Comparison of ENCODE assay signal across 1 cellular context in genomic region chr7:107076781-107077698, GRCh38.
TF ChIP-seq lines count a peak whose summit lies in the region.

No MANE protein-coding gene starts in this region.

TF ChIP-seq in K562, 482 proteins besides CTCF, POLR2A, EP300 and RAD21 (continued from another document and continues in another):
- TF ChIP-seq, protein P1, sequence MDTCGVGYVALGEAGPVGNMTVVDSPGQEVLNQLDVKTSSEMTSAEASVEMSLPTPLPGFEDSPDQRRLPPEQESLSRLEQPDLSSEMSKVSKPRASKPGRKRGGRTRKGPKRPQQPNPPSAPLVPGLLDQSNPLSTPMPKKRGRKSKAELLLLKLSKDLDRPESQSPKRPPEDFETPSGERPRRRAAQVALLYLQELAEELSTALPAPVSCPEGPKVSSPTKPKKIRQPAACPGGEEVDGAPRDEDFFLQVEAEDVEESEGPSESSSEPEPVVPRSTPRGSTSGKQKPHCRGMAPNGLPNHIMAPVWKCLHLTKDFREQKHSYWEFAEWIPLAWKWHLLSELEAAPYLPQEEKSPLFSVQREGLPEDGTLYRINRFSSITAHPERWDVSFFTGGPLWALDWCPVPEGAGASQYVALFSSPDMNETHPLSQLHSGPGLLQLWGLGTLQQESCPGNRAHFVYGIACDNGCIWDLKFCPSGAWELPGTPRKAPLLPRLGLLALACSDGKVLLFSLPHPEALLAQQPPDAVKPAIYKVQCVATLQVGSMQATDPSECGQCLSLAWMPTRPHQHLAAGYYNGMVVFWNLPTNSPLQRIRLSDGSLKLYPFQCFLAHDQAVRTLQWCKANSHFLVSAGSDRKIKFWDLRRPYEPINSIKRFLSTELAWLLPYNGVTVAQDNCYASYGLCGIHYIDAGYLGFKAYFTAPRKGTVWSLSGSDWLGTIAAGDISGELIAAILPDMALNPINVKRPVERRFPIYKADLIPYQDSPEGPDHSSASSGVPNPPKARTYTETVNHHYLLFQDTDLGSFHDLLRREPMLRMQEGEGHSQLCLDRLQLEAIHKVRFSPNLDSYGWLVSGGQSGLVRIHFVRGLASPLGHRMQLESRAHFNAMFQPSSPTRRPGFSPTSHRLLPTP (IDR thresholded peaks at IDR 0.05; ENCODE audit: borderline replicate concordance, extremely low read depth, insufficient read length) = no peak
- TF ChIP-seq, protein P2, sequence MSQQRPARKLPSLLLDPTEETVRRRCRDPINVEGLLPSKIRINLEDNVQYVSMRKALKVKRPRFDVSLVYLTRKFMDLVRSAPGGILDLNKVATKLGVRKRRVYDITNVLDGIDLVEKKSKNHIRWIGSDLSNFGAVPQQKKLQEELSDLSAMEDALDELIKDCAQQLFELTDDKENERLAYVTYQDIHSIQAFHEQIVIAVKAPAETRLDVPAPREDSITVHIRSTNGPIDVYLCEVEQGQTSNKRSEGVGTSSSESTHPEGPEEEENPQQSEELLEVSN (IDR thresholded peaks at IDR 0.05; ENCODE audit: borderline replicate concordance in 1 of 2, extremely low read depth in 1 of 2, insufficient read depth in 1 of 2, insufficient read length in 1 of 2, low read depth in 1 of 2, low read length in 1 of 2, poor library complexity in 1 of 2, severe bottlenecking in 1 of 2) = no peak
- TF ChIP-seq TCF7 (IDR thresholded peaks at IDR 0.05; ENCODE audit: borderline replicate concordance) (no peak), CEBPG (CRISPR knock-in tag; IDR thresholded peaks at IDR 0.05) (no peak), CEBPG (tag; conservative IDR thresholded peaks at IDR 0.05 in 1 of 2, IDR thresholded peaks at IDR 0.05 in 1 of 2) (no peak; a peak in 1 of 4 replicates), SRF (CRISPR knock-in tag; IDR thresholded peaks at IDR 0.05) (no peak), RBM17 (IDR thresholded peaks at IDR 0.05; ENCODE audit: borderline replicate concordance, low read depth, low read length) (no peak), RBM39 (optimal IDR thresholded peaks at IDR 0.05; ENCODE audit: low read depth, low read length) (no peak), MTA2 (IDR thresholded peaks at IDR 0.05; ENCODE audit: low read depth) (no peak; the same call in 1 of the 2 replicates), YBX1 (IDR thresholded peaks at IDR 0.05) (no peak), CBX1 (IDR thresholded peaks at IDR 0.05; ENCODE audit: low read depth) (no peak), HDAC3 (IDR thresholded peaks at IDR 0.05; ENCODE audit: borderline replicate concordance, partially characterized antibody) (no peak), HLTF (IDR thresholded peaks at IDR 0.05) (no peak), VEZF1 (CRISPR knock-in tag; IDR thresholded peaks at IDR 0.05) (peak; percentile 34), SAP30 (IDR thresholded peaks at IDR 0.05; ENCODE audit: borderline replicate concordance, insufficient read depth, low read depth, low read length, poor library complexity, severe bottlenecking) (no peak), HMG20B (CRISPR knock-in tag; IDR thresholded peaks at IDR 0.05) (no peak), SAFB2 (IDR thresholded peaks at IDR 0.05; ENCODE audit: borderline replicate concordance, low read depth, low read length, severe bottlenecking) (no peak), TARDBP (IDR thresholded peaks at IDR 0.05) (no peak), PTBP1 (IDR thresholded peaks at IDR 0.05; ENCODE audit: low read depth, low read length) (no peak), SREBF2 (CRISPR knock-in tag; IDR thresholded peaks at IDR 0.05) (no peak), CBFB (CRISPR knock-in tag; IDR thresholded peaks at IDR 0.05) (no peak), GABPB2 (CRISPR knock-in tag; conservative IDR thresholded peaks at IDR 0.05) (no peak), HDAC6 (IDR thresholded peaks at IDR 0.05; ENCODE audit: low read depth, low read length) (no peak), KDM1A (IDR thresholded peaks at IDR 0.05) (0 out of 4 replicates have a peak, but pooled peaks of 1 of the 2 experiments have one; percentile 17), CREB3L1 (IDR thresholded peaks at IDR 0.05; ENCODE audit: borderline replicate concordance, low read depth) (no peak), SPI1 (IDR thresholded peaks at IDR 0.05; ENCODE audit: borderline replicate concordance, low read depth, low read length) (no peak), FOXP1 (CRISPR knock-in tag; IDR thresholded peaks at IDR 0.05) (no peak), HNRNPH1 (optimal IDR thresholded peaks at IDR 0.05; ENCODE audit: low read depth, low read length) (no peak), ZBTB49 (CRISPR knock-in tag; IDR thresholded peaks at IDR 0.05; ENCODE audit: borderline replicate concordance) (no peak), PHB (CRISPR knock-in tag; IDR thresholded peaks at IDR 0.05) (no peak), GTF2A2 (tag; IDR thresholded peaks at IDR 0.05) (no peak; the same call in 1 of the 2 replicates), ETV1 (tag; conservative IDR thresholded peaks at IDR 0.05; ENCODE audit: low read depth) (no peak), CCNT2 (IDR thresholded peaks at IDR 0.05; ENCODE audit: borderline replicate concordance, extremely low read depth, insufficient read length, low read depth, low read length) (no peak)
- TF ChIP-seq, protein P3, sequence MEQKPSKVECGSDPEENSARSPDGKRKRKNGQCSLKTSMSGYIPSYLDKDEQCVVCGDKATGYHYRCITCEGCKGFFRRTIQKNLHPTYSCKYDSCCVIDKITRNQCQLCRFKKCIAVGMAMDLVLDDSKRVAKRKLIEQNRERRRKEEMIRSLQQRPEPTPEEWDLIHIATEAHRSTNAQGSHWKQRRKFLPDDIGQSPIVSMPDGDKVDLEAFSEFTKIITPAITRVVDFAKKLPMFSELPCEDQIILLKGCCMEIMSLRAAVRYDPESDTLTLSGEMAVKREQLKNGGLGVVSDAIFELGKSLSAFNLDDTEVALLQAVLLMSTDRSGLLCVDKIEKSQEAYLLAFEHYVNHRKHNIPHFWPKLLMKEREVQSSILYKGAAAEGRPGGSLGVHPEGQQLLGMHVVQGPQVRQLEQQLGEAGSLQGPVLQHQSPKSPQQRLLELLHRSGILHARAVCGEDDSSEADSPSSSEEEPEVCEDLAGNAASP (IDR thresholded peaks at IDR 0.05) = no peak; the same call in 1 of the 2 replicates
- TF ChIP-seq, protein P4, sequence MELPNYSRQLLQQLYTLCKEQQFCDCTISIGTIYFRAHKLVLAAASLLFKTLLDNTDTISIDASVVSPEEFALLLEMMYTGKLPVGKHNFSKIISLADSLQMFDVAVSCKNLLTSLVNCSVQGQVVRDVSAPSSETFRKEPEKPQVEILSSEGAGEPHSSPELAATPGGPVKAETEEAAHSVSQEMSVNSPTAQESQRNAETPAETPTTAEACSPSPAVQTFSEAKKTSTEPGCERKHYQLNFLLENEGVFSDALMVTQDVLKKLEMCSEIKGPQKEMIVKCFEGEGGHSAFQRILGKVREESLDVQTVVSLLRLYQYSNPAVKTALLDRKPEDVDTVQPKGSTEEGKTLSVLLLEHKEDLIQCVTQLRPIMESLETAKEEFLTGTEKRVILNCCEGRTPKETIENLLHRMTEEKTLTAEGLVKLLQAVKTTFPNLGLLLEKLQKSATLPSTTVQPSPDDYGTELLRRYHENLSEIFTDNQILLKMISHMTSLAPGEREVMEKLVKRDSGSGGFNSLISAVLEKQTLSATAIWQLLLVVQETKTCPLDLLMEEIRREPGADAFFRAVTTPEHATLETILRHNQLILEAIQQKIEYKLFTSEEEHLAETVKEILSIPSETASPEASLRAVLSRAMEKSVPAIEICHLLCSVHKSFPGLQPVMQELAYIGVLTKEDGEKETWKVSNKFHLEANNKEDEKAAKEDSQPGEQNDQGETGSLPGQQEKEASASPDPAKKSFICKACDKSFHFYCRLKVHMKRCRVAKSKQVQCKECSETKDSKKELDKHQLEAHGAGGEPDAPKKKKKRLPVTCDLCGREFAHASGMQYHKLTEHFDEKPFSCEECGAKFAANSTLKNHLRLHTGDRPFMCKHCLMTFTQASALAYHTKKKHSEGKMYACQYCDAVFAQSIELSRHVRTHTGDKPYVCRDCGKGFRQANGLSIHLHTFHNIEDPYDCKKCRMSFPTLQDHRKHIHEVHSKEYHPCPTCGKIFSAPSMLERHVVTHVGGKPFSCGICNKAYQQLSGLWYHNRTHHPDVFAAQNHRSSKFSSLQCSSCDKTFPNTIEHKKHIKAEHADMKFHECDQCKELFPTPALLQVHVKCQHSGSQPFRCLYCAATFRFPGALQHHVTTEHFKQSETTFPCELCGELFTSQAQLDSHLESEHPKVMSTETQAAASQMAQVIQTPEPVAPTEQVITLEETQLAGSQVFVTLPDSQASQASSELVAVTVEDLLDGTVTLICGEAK (IDR thresholded peaks at IDR 0.05) = no peak; the same call in 1 of the 2 replicates
- TF ChIP-seq, protein P4 (CRISPR knock-in tag; IDR thresholded peaks at IDR 0.05) = no peak
- TF ChIP-seq, protein P5, sequence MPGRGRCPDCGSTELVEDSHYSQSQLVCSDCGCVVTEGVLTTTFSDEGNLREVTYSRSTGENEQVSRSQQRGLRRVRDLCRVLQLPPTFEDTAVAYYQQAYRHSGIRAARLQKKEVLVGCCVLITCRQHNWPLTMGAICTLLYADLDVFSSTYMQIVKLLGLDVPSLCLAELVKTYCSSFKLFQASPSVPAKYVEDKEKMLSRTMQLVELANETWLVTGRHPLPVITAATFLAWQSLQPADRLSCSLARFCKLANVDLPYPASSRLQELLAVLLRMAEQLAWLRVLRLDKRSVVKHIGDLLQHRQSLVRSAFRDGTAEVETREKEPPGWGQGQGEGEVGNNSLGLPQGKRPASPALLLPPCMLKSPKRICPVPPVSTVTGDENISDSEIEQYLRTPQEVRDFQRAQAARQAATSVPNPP (IDR thresholded peaks at IDR 0.05; ENCODE audit: borderline replicate concordance, insufficient read depth, insufficient read length) = no peak
- TF ChIP-seq, protein P6, sequence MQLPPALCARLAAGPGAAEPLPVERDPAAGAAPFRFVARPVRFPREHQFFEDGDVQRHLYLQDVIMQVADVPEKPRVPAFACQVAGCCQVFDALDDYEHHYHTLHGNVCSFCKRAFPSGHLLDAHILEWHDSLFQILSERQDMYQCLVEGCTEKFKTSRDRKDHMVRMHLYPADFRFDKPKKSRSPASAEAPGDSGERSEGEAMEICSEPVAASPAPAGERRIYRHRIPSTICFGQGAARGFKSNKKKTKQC (CRISPR knock-in tag; IDR thresholded peaks at IDR 0.05) = no peak
- TF ChIP-seq, protein P7, sequence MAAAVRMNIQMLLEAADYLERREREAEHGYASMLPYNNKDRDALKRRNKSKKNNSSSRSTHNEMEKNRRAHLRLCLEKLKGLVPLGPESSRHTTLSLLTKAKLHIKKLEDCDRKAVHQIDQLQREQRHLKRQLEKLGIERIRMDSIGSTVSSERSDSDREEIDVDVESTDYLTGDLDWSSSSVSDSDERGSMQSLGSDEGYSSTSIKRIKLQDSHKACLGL (CRISPR knock-in tag; IDR thresholded peaks at IDR 0.05; ENCODE audit: borderline replicate concordance, poor library complexity, severe bottlenecking) = no peak
